8 cellular contexts compared by ENCODE assay signal in the genomic region with DNA sequence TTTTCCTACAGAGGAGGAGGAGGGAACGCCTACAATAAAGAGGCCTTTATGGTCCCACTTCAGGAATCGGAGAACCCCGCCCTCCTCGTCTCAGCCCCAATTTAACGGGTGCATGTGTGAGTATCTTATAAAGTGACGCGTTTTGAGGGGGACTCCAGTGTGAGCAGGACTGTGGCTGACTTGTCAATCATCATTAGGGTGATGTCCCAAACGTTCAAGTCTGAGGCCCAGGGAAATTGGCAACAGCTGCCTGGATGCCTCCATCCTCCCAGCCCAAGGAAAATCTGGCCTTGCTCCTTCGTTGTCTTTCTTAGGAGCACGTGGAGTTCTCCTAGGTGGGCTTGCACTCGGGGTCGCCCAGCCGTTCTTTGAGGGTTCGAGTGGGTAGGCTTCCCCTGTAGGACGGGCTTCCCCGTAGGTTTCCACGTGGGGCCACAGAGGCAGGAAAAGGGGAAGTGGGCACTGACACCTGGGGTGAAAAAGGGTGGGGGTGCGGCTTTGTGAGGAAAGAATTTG. TPM values are rescaled to one million over a fixed set of nuclear protein-coding genes. Genes with fewer than 3 reads are reported as not detected.
DNase-seq lines count a peak whose midpoint lies in the region; FAIRE-seq and TF ChIP-seq lines count a peak whose summit lies in the region.
"Had no signal": no experiment of that assay in that cellular context is flagged by ENCODE, and none has a peak within 500 bp of the region (broad histone marks: within the 10 kb centered on the region; RNA-seq: fewer than 3 reads in every experiment).

No MANE protein-coding gene starts in this region.

- peaks cover 43% of the 10 kb centered on the region for H3K79me2 ChIP-seq in GM23248 (ENCODE audit: insufficient read depth)

- in situ Hi-C loops in GM23248 (cut with MboI) (no loop called here), astrocyte of the spinal cord (cut with HindIII; ENCODE audit: low sequenced_read_pairs) (no loop called here)

- H3K9ac ChIP-seq in GM23248, result peak overlapping the region; percentile 100

- peak; percentile 72 for FAIRE-seq in GM18507 (lab: Jason Lieb, UNC)

- 20 to 22% methylated on average over 18 of the region's 18 CpGs for WGBS in GM23248 (ENCODE audit: low coverage in 1 of 2, low lambda C conversion rate in 2 of 2, missing lambda C conversion rate in 2 of 2), 2 experiments
- WGBS in thymus, result 41% methylated on average over 18 of the region's 18 CpGs

- H3K36me3 ChIP-seq in GM23248 (ENCODE audit: low read depth) (peaks cover 22% of the 10 kb centered on the region), thymus (ENCODE audit: control insufficient read depth, insufficient read depth) (peaks cover 3% of the 10 kb centered on the region)

- H3F3A ChIP-seq in GM23248 (ENCODE audit: insufficient read depth), result peaks cover 31% of the 10 kb centered on the region

- no peak for TF ChIP-seq CTCF in astrocyte of the spinal cord (IDR thresholded peaks at IDR 0.05; ENCODE audit: low read depth, low read length)

- peak overlapping the region; percentile 79 for H2AFZ ChIP-seq in GM23248

- H3K4me1 ChIP-seq in GM23248 (ENCODE audit: insufficient read depth) (peaks cover 21% of the 10 kb centered on the region), thymus (ENCODE audit: control insufficient read depth, insufficient read depth, low read length) (peaks cover 14% of the 10 kb centered on the region)

- H3K9me3 ChIP-seq in GM23248 (ENCODE audit: low read depth) (no peaks in the 10 kb centered on the region), thymus (ENCODE audit: control insufficient read depth) (no peaks in the 10 kb centered on the region)

- peak overlapping the region; percentile 48 for H3K4me2 ChIP-seq in GM23248 (ENCODE audit: unreplicated experiment)

- H3K27ac ChIP-seq in GM23248 (peak overlapping the region; percentile 95), thymus (ENCODE audit: low read depth) (peak overlapping the region; percentile 95)

- H4K20me1 ChIP-seq in GM23248 (ENCODE audit: insufficient read depth), result peaks cover 23% of the 10 kb centered on the region

- H3K4me3 ChIP-seq in GM23248 (peak overlapping the region; percentile 63), astrocyte of the spinal cord (ENCODE audit: low read depth, low read length) (peak overlapping the region; percentile 40), thymus (ENCODE audit: low read length) (peak overlapping the region; percentile 65)

- no peaks in the 10 kb centered on the region for H3K9me2 ChIP-seq in GM23248 (ENCODE audit: insufficient read depth)

- H3K27me3 ChIP-seq in GM23248 (replicated peaks; ENCODE audit: insufficient read depth), result no peaks in the 10 kb centered on the region
- H3K27me3 ChIP-seq in thymus (ENCODE audit: control insufficient read depth, insufficient read depth), result no peaks in the 10 kb centered on the region

- no peak for DNase-seq in GM18507 (ENCODE audit: extremely low spot score, insufficient read length, low read depth)
- peak; percentile 44 for DNase-seq in GM23248
- peak; percentile 48 to 63 for DNase-seq in Kasumi-1 (lab: John Stamatoyannopoulos, UW)
- DNase-seq in astrocyte of the spinal cord (ENCODE audit: low read depth, low spot score), result no peak
- peak; percentile 68 for DNase-seq in left kidney (ENCODE audit: low read depth, low spot score)
- DNase-seq in DMS114 treated with DMSO at 0.1 percent for 48 hours (lab: John Stamatoyannopoulos, UW; ENCODE audit: unreplicated experiment), result no peak

RNA-seq across cellular contexts. Expression of gene HERPUD1, which starts 0.6 kb away (rescaled TPM):
- 218 TPM in 2 replicates for total RNA-seq in GM23248 (2014; rRNA removed; shearing (Covaris generic))
- polyA plus RNA-seq in GM23248 (2016; fragmentation: Nextera tagmentation; extraction: Ambion mirVana) (299 and 302 TPM in 2 replicates), thymus (105 TPM)

RNA-seq across cellular contexts. Expression of gene CETP, which starts 30.4 kb away (rescaled TPM):
- total RNA-seq in GM23248 (2014; rRNA removed; shearing (Covaris generic)), result not detected in 2 replicates
- polyA plus RNA-seq in GM23248 (2016; fragmentation: Nextera tagmentation; extraction: Ambion mirVana), result not detected in 2 replicates
- 1.8 TPM for polyA plus RNA-seq in thymus
- polyA plus RNA-seq: aorta had no signal

RNA-seq across cellular contexts. Expression of gene NLRC5, which starts 58.0 kb away (rescaled TPM):
- 17.1 and 23.8 TPM in 2 replicates for total RNA-seq in GM23248 (2014; rRNA removed; shearing (Covaris generic))
- polyA plus RNA-seq in GM23248 (2016; fragmentation: Nextera tagmentation; extraction: Ambion mirVana) (9.3 and 10.6 TPM in 2 replicates), thymus (63.9 TPM)

Comparison
In these comparisons a context has a peak if more than half of its experiments do, and no peak if none do; other contexts are left out.
1. DNase-seq: peak in GM23248 (single experiment), Kasumi-1 (2 of 2) and left kidney (single experiment); none in GM18507 (single experiment), astrocyte of the spinal cord (single experiment) and DMS114 treated with DMSO at 0.1 percent for 48 hours (single experiment).
2. Peak in every context shown above with its lines, with median percentiles within 50 percentile points of each other: H3K4me3 ChIP-seq.